In the genomic region with DNA sequence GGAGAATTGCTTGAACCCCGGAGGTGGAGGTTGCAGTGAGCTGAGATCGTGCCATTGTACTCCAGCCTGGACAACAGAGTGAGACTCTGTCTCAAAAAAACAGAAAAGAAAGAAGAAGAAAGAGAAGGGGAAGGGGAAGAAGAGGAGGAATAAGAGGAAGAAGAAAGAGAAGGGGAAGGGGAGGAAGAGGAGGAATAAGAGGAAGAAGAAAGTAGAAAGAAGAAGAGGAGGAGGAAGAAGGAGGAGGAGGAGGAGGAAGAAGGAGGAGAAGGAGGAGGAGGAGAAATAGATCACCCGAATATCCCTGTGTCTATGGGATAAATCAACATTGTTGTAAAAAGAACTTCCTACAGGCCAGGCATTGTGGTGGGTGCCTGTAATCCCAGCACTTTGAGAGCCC, we compare ENCODE assay signal across 9 cellular contexts. TPM values are rescaled to one million over a fixed set of nuclear protein-coding genes. Genes with fewer than 3 reads are reported as not detected.
A peak's percentile ranks its signal among the peaks of the same experiment; 100 is the strongest.
DNase-seq lines count a peak whose midpoint lies in the region; ATAC-seq and TF ChIP-seq lines count a peak whose summit lies in the region.
"Not testable (repeated sequence)": the region's sequence is repeated elsewhere in the genome, so short reads cannot be mapped to it uniquely, and the experiment has no call there.
"Had no signal": no experiment of that assay in that cellular context is flagged by ENCODE, and none has a peak within 500 bp of the region (broad histone marks: within the 10 kb centered on the region; RNA-seq: fewer than 3 reads in every experiment).

No MANE protein-coding gene starts in this region.

- not testable (repeated sequence) for H3K27me3 Mint-ChIP-seq in CD4-positive, alpha-beta T cell; activated naive CD4-positive, alpha-beta T cell treated with anti-CD3 and anti-CD28 coated beads, Interleukin-2, amount 50 U/mL, for 24 hours
- peaks cover 10% of the 10 kb centered on the region for H3K27me3 Mint-ChIP-seq in dendritic cell treated with granulocyte-macrophage colony-stimulating factor and Interleukin-4, amounts not matched to agents 40 ng/mL and 50 ng/mL, for 4 days
- peaks cover 0 to 11% (median 4%) of the 10 kb centered on the region in 3 donors for H3K27me3 Mint-ChIP-seq in naive B cell

- TF ChIP-seq CTCF in CD4-positive, alpha-beta T cell (IDR thresholded peaks at IDR 0.05); right atrium auricular region (IDR thresholded peaks at IDR 0.05); gastrocnemius medialis (IDR thresholded peaks at IDR 0.05 in 4 of 5, conservative IDR thresholded peaks at IDR 0.05 in 1 of 5); testis (IDR thresholded peaks at IDR 0.05); vagina (IDR thresholded peaks at IDR 0.05): not testable (repeated sequence)

- TF ChIP-seq POLR2A in gastrocnemius medialis (IDR thresholded peaks at IDR 0.05); testis (IDR thresholded peaks at IDR 0.05); vagina (IDR thresholded peaks at IDR 0.05): not testable (repeated sequence)

- H3K36me3 ChIP-seq in right atrium auricular region; gastrocnemius medialis; testis (ENCODE audit: low read depth, missing control alignments); vagina: not testable (repeated sequence)

- CTCF ChIA-PET in CD4-positive, alpha-beta T cell (lab: Charles Lee) = not testable (repeated sequence)

- H3K4me1 Mint-ChIP-seq in CD4-positive, alpha-beta T cell (ENCODE audit: low read depth) = peaks cover 56% of the 10 kb centered on the region
- peaks cover 59% of the 10 kb centered on the region for H3K4me1 Mint-ChIP-seq in activated naive CD4-positive, alpha-beta T cell treated with anti-CD3 and anti-CD28 coated beads, Interleukin-2, amount 50 U/mL, for 24 hours
- peaks cover 58% of the 10 kb centered on the region for H3K4me1 Mint-ChIP-seq in dendritic cell treated with granulocyte-macrophage colony-stimulating factor and Interleukin-4, amounts not matched to agents 40 ng/mL and 50 ng/mL, for 4 days (ENCODE audit: low read depth)
- H3K4me1 Mint-ChIP-seq in naive B cell = peaks cover 40 to 56% (median 55%) of the 10 kb centered on the region in 3 donors

- H3K4me3 ChIP-seq in right atrium auricular region, gastrocnemius medialis, testis, vagina: not testable (repeated sequence)

- not testable (repeated sequence) for DNase-seq in CD4-positive, alpha-beta T cell; right atrium auricular region (ENCODE audit: low spot score); naive B cell; gastrocnemius medialis; testis; vagina (ENCODE audit: extremely low spot score in 2 of 2)

- ATAC-seq in CD4-positive, alpha-beta T cell (ENCODE audit: poor library complexity); naive B cell (ENCODE audit: low read depth in 2 of 2); gastrocnemius medialis: not testable (repeated sequence)

- not testable (repeated sequence) for H3K27me3 ChIP-seq in CD4-positive, alpha-beta T cell (ENCODE audit: control insufficient read depth, insufficient read depth, low read length); right atrium auricular region; gastrocnemius medialis; testis; vagina

- 77 to 81% methylated on average over 3 of the region's 3 CpGs for whole genome bisulfite sequencing in testis, 2 donors

- H3K4me1 ChIP-seq in right atrium auricular region (peaks cover 0 to 55% of the 10 kb centered on the region in 2 donors), gastrocnemius medialis (peaks cover 31% of the 10 kb centered on the region in 2 donors), testis (peaks cover 48% of the 10 kb centered on the region), vagina (peaks cover 39% of the 10 kb centered on the region)

- H3K36me3 Mint-ChIP-seq in CD4-positive, alpha-beta T cell (ENCODE audit: low read depth); activated naive CD4-positive, alpha-beta T cell treated with anti-CD3 and anti-CD28 coated beads, Interleukin-2, amount 50 U/mL, for 24 hours; dendritic cell treated with granulocyte-macrophage colony-stimulating factor and Interleukin-4, amounts not matched to agents 40 ng/mL and 50 ng/mL, for 4 days (ENCODE audit: low read depth); naive B cell: not testable (repeated sequence)

- in situ Hi-C loops in gastrocnemius medialis (cut with MboI; ENCODE audit: low sequenced_read_pairs in 4 of 4) = not testable (repeated sequence)

- POLR2A ChIA-PET in CD4-positive, alpha-beta T cell (lab: Charles Lee) = interaction anchor here (0.6 to 1.5 kb wide), 3 partner anchors 17 to 85 kb away, joined by 3 to 4 read pairs (median 3); no protein-coding TSS in a partner anchor

- H3K27ac Mint-ChIP-seq in CD4-positive, alpha-beta T cell = peak overlapping the region; percentile 12
- H3K27ac Mint-ChIP-seq in activated naive CD4-positive, alpha-beta T cell treated with anti-CD3 and anti-CD28 coated beads, Interleukin-2, amount 50 U/mL, for 24 hours = peak overlapping the region; percentile 59
- peak overlapping the region; percentile 98 for H3K27ac Mint-ChIP-seq in dendritic cell treated with granulocyte-macrophage colony-stimulating factor and Interleukin-4, amounts not matched to agents 40 ng/mL and 50 ng/mL, for 4 days
- H3K27ac Mint-ChIP-seq in naive B cell = peak overlapping the region in 3 of 6 donors; percentile 42 to 86 (median 72)

- not testable (repeated sequence) for H3K9me3 ChIP-seq in CD4-positive, alpha-beta T cell (ENCODE audit: control insufficient read depth, low read length); right atrium auricular region; gastrocnemius medialis; testis; vagina

- not testable (repeated sequence) for H3K9me3 Mint-ChIP-seq in CD4-positive, alpha-beta T cell; activated naive CD4-positive, alpha-beta T cell treated with anti-CD3 and anti-CD28 coated beads, Interleukin-2, amount 50 U/mL, for 24 hours; dendritic cell treated with granulocyte-macrophage colony-stimulating factor and Interleukin-4, amounts not matched to agents 40 ng/mL and 50 ng/mL, for 4 days; naive B cell

- intact Hi-C loops in CD4-positive, alpha-beta T cell (cut with DNase I, micrococcal nuclease); dendritic cell treated with granulocyte-macrophage colony-stimulating factor and Interleukin-4, amounts not matched to agents 40 ng/mL and 50 ng/mL, for 4 days (cut with micrococcal nuclease); gastrocnemius medialis (cut with DNase I; ENCODE audit: low total_unique reads); testis (cut with DNase I; ENCODE audit: low total_unique reads): not testable (repeated sequence)
- intact Hi-C loops in vagina (cut with DNase I) = loop anchor here (2.0 kb wide), 1 partner anchor 42 kb away; no protein-coding TSS in a partner anchor

- not testable (repeated sequence) for H3K27ac ChIP-seq in CD4-positive, alpha-beta T cell (ENCODE audit: low read depth, low read length)
- peak overlapping the region; percentile 95 to 97 for H3K27ac ChIP-seq in right atrium auricular region
- peak overlapping the region; percentile 82 to 95 (median 90) for H3K27ac ChIP-seq in gastrocnemius medialis
- H3K27ac ChIP-seq in testis = peak overlapping the region; percentile 84 to 94
- H3K27ac ChIP-seq in vagina = peak overlapping the region; percentile 87

- not testable (repeated sequence) for H3K4me3 Mint-ChIP-seq in CD4-positive, alpha-beta T cell; dendritic cell treated with granulocyte-macrophage colony-stimulating factor and Interleukin-4, amounts not matched to agents 40 ng/mL and 50 ng/mL, for 4 days
- peak overlapping the region; percentile 26 for H3K4me3 Mint-ChIP-seq in activated naive CD4-positive, alpha-beta T cell treated with anti-CD3 and anti-CD28 coated beads, Interleukin-2, amount 50 U/mL, for 24 hours
- peak overlapping the region; percentile 9 to 84 (median 61) for H3K4me3 Mint-ChIP-seq in naive B cell

RNA-seq across cellular contexts. Expression of gene KLF2, which starts 39.5 kb away (rescaled TPM):
- total RNA-seq in CD4-positive, alpha-beta T cell = 1,000 to 10,000 TPM; 1,201 to 1,291 TPM
- total RNA-seq in right atrium auricular region (10 to 100 TPM; 40.9 to 82.3 TPM), gastrocnemius medialis (10 to 100 TPM in 3 of 4 donors, 1 to 10 TPM in 1; 6.8 to 45.6 (median 32.0) TPM), testis (10 to 100 TPM; 42.4 to 74.9 TPM), vagina (252 TPM)
- polyA plus RNA-seq in naive B cell (ENCODE audit: low read depth in 6 of 6) (100 to 1,000 TPM; 145 to 413 (median 248) TPM), testis (ENCODE audit: insufficient read depth, low read depth, low replicate concordance) (40.2 TPM)
- polyA plus RNA-seq: GM23338 had no signal
